ENCODE assay signal across 19 cellular contexts in genomic region chr7:36854652-36855051, GRCh38.
DNase-seq lines count a peak whose midpoint lies in the region; ATAC-seq, FAIRE-seq and TF ChIP-seq lines count a peak whose summit lies in the region.
"Had no signal": no experiment of that assay in that cellular context is flagged by ENCODE, and none has a peak within 500 bp of the region (broad histone marks: within the 10 kb centered on the region; RNA-seq: fewer than 3 reads in every experiment).

No MANE protein-coding gene starts in this region.

- H3K4me1 Mint-ChIP-seq in GM23338: peaks cover 11% of the 10 kb centered on the region; the same call in 2 of the 3 replicates
- H3K4me1 Mint-ChIP-seq in effector memory CD8-positive, alpha-beta T cell (ENCODE audit: low read depth in 2 of 2): peaks cover 10 to 33% of the 10 kb centered on the region in 2 donors

- H3K27me3 ChIP-seq in GM23338 (ENCODE audit: insufficient read depth): no peaks in the 10 kb centered on the region
- no peaks in the 10 kb centered on the region for H3K27me3 ChIP-seq in keratinocyte (ENCODE audit: control insufficient read depth, extremely low read depth, insufficient read depth, low read length)
- H3K27me3 ChIP-seq: BE2C had no signal

- peak overlapping the region; percentile 5; the same call in 1 of the 2 replicates for H3K27ac Mint-ChIP-seq in GM23338
- peak overlapping the region; percentile 4 to 16 for H3K27ac Mint-ChIP-seq in effector memory CD8-positive, alpha-beta T cell
- H3K27ac Mint-ChIP-seq: CD8-positive, alpha-beta T cell had no signal

- no peak overlapping the region for H3K4me3 ChIP-seq in GM23338
- no peak overlapping the region for H3K4me3 ChIP-seq in OCI-LY7 (ENCODE audit: low read depth, low read length, poor library complexity, severe bottlenecking)
- H3K4me3 ChIP-seq in keratinocyte (ENCODE audit: control insufficient read depth in 2 of 3, extremely low read depth in 1 of 3, insufficient read depth in 2 of 3, low read depth in 1 of 3, low read length in 3 of 3): no peak overlapping the region

- no peaks in the 10 kb centered on the region for H3K79me2 ChIP-seq in GM23338 (replicated peaks; ENCODE audit: insufficient read depth)
- H3K79me2 ChIP-seq in OCI-LY7 (ENCODE audit: insufficient read depth, low read depth, low read length): no peaks in the 10 kb centered on the region
- H3K79me2 ChIP-seq in keratinocyte (ENCODE audit: control insufficient read depth, insufficient read depth, low read length): no peaks in the 10 kb centered on the region

- BruUV-seq in OCI-LY7 (replicated peaks; lab: Mats Ljungman, UMichigan): TSS peak; percentile 44

- dilution Hi-C loops in keratinocyte (cut with MboI; ENCODE audit: extremely low pct_ligation_motif_present, low sequenced_read_pairs): no loop called here

- no peaks in the 10 kb centered on the region for H3F3A ChIP-seq in GM23338 (replicated peaks; ENCODE audit: low read depth)

- H3K4me1 ChIP-seq in GM23338 (ENCODE audit: insufficient read depth): no peaks in the 10 kb centered on the region
- no peaks in the 10 kb centered on the region for H3K4me1 ChIP-seq in OCI-LY7 (ENCODE audit: insufficient read depth, low read length, poor library complexity, severe bottlenecking)
- peaks cover 14% of the 10 kb centered on the region for H3K4me1 ChIP-seq in keratinocyte (ENCODE audit: control insufficient read depth, extremely low read depth, insufficient read depth, low read length)
- H3K4me1 ChIP-seq: BE2C had no signal

- intact Hi-C loops in OCI-LY7 (cut with micrococcal nuclease; ENCODE audit: unreplicated experiment): no loop called here

- no peak for ATAC-seq in GM23338
- ATAC-seq in effector memory CD8-positive, alpha-beta T cell (replicated peaks): no peak
- ATAC-seq: CD8-positive, alpha-beta T cell; HCT116; PC-3 had no signal

- H3K9me2 ChIP-seq in GM23338 (ENCODE audit: insufficient read depth) (no peaks in the 10 kb centered on the region), OCI-LY7 (ENCODE audit: insufficient read depth, low read length) (no peaks in the 10 kb centered on the region)

- no peaks in the 10 kb centered on the region for H3K9me3 Mint-ChIP-seq in GM23338
- no peaks in the 10 kb centered on the region for H3K9me3 Mint-ChIP-seq in effector memory CD8-positive, alpha-beta T cell
- H3K9me3 Mint-ChIP-seq: CD8-positive, alpha-beta T cell had no signal

- no peak for FAIRE-seq in keratinocyte (lab: Jason Lieb, UNC)
- FAIRE-seq: HTR-8/SVneo had no signal

- H3K36me3 Mint-ChIP-seq in GM23338 (ENCODE audit: low read depth): peaks cover 5% of the 10 kb centered on the region; the same call in 1 of the 3 replicates
- H3K36me3 Mint-ChIP-seq in effector memory CD8-positive, alpha-beta T cell (ENCODE audit: insufficient read depth): peaks cover 7% of the 10 kb centered on the region

- H3K4me2 ChIP-seq in GM23338 (no peak overlapping the region), OCI-LY7 (ENCODE audit: low read length) (no peak overlapping the region), keratinocyte (ENCODE audit: control insufficient read depth, extremely low read depth, insufficient read depth, low read depth, low read length) (no peak overlapping the region)

- DNase-seq in GM23338 (ENCODE audit: low spot score): no peak
- DNase-seq in OCI-LY7 (ENCODE audit: low spot score): no peak
- no peak for DNase-seq in effector memory CD8-positive, alpha-beta T cell
- no peak for DNase-seq in keratinocyte (ENCODE audit: low read depth, low spot score)
- no peak for DNase-seq in NCI-H128 (lab: John Stamatoyannopoulos, UW; ENCODE audit: unreplicated experiment)
- DNase-seq in AG08396 (ENCODE audit: low spot score): no peak
- DNase-seq in NCI-H510A treated with DMSO at 0.1 percent for 48 hours (lab: John Stamatoyannopoulos, UW): no peak
- DNase-seq: BE2C; CD8-positive, alpha-beta T cell; NCI-H1417 treated with DMSO at 0.1 percent for 48 hours; NCI-H2029; NCI-H2171; NCI-H446; NCI-H748 treated with DMSO at 0.1 percent for 48 hours; PC-3 had no signal

- H2AFZ ChIP-seq in GM23338: no peak overlapping the region
- H2AFZ ChIP-seq in OCI-LY7 (ENCODE audit: low read length): no peak overlapping the region
- H2AFZ ChIP-seq in keratinocyte (ENCODE audit: control insufficient read depth, low read length): no peak overlapping the region

- no peak overlapping the region for H3K4me3 Mint-ChIP-seq in GM23338
- H3K4me3 Mint-ChIP-seq in effector memory CD8-positive, alpha-beta T cell: no peak overlapping the region
- H3K4me3 Mint-ChIP-seq: CD8-positive, alpha-beta T cell had no signal

- H4K20me1 ChIP-seq in GM23338 (replicated peaks; ENCODE audit: insufficient read depth) (no peaks in the 10 kb centered on the region), OCI-LY7 (ENCODE audit: insufficient read depth, low read length) (no peaks in the 10 kb centered on the region), keratinocyte (ENCODE audit: control insufficient read depth, extremely low read depth, insufficient read depth, low read length) (no peaks in the 10 kb centered on the region)

- no peaks in the 10 kb centered on the region for H3K27me3 Mint-ChIP-seq in GM23338 (ENCODE audit: insufficient read depth, low read depth, poor library complexity)
- H3K27me3 Mint-ChIP-seq in effector memory CD8-positive, alpha-beta T cell: no peaks in the 10 kb centered on the region

- H3K36me3 ChIP-seq in GM23338 (ENCODE audit: insufficient read depth) (no peaks in the 10 kb centered on the region), OCI-LY7 (ENCODE audit: insufficient read depth, low read length) (peaks cover 58% of the 10 kb centered on the region), keratinocyte (ENCODE audit: control insufficient read depth in 2 of 2, extremely low read depth in 1 of 2, insufficient read depth in 2 of 2, low read length in 2 of 2) (no peaks in the 10 kb centered on the region)
- H3K36me3 ChIP-seq: BE2C had no signal

- CTCF ChIA-PET in OCI-LY7 (lab: Charles Lee; ENCODE audit: unreplicated experiment): no interaction called here

- H3K9ac ChIP-seq in keratinocyte (ENCODE audit: control insufficient read depth, extremely low read depth, insufficient read depth, low read length): no peak overlapping the region

- TF ChIP-seq CTCF in GM23338 (conservative IDR thresholded peaks at IDR 0.05; ENCODE audit: low read depth in 2 of 2) (no peak), OCI-LY7 (conservative IDR thresholded peaks at IDR 0.05; ENCODE audit: low read length) (no peak), keratinocyte (optimal IDR thresholded peaks at IDR 0.05 in 1 of 3, IDR thresholded peaks at IDR 0.05 in 1 of 3, conservative IDR thresholded peaks at IDR 0.05 in 1 of 3; ENCODE audit: extremely low read depth in 1 of 3, insufficient read depth in 2 of 3, low read length in 3 of 3) (no peak)

- H3K9me3 ChIP-seq in OCI-LY7 (ENCODE audit: low read length): no peaks in the 10 kb centered on the region
- no peaks in the 10 kb centered on the region for H3K9me3 ChIP-seq in keratinocyte (ENCODE audit: control insufficient read depth, low read depth, low read length)
- H3K9me3 ChIP-seq: BE2C had no signal

- POLR2A ChIA-PET in OCI-LY7 (lab: Charles Lee): no interaction called here

- H3K27ac ChIP-seq in GM23338 (ENCODE audit: low read depth) (no peak overlapping the region), OCI-LY7 (ENCODE audit: low read depth, low read length, poor library complexity, severe bottlenecking) (no peak overlapping the region), keratinocyte (ENCODE audit: control insufficient read depth, insufficient read depth, low read length) (peak overlapping the region; percentile 70)
- H3K27ac ChIP-seq: HL-60, RWPE1 had no signal

- H3K9me1 ChIP-seq in keratinocyte (ENCODE audit: control insufficient read depth, extremely low read depth, insufficient read depth, low read length): no peaks in the 10 kb centered on the region

TF ChIP-seq in GM23338, 12 proteins besides CTCF, POLR2A, EP300 and RAD21 (continues in another document):
- TF ChIP-seq ZNF331 (CRISPR knock-in tag; IDR thresholded peaks at IDR 0.05; ENCODE audit: low read depth): no peak
